ENCODE assay signal across 20 cellular contexts in genomic region chr4:110633358-110634319, GRCh38. TPM values are rescaled to one million over a fixed set of nuclear protein-coding genes. Genes with fewer than 3 reads are reported as not detected.
DNase-seq lines count a peak whose midpoint lies in the region; ATAC-seq, FAIRE-seq and TF ChIP-seq lines count a peak whose summit lies in the region.
"Had no signal": no experiment of that assay in that cellular context is flagged by ENCODE, and none has a peak within 500 bp of the region (broad histone marks: within the 10 kb centered on the region; RNA-seq: fewer than 3 reads in every experiment).

No MANE protein-coding gene starts in this region.

- peak overlapping the region; percentile 86 to 98 (median 89) for H3K9ac ChIP-seq in skeletal muscle tissue (ENCODE audit: low read depth in 1 of 3, low read length in 3 of 3)

- H3K36me3 Mint-ChIP-seq in activated CD8-positive, alpha-beta T cell treated with anti-CD3 and anti-CD28 coated beads, Interleukin-2, amount 10 ng/mL, durations not matched to agents 7 days and 5 days (ENCODE audit: low read depth): peaks cover 24% of the 10 kb centered on the region
- H3K36me3 Mint-ChIP-seq in activated CD8-positive, alpha-beta T cell treated with anti-CD3 and anti-CD28 coated beads for 36 hours (ENCODE audit: low read depth): peaks cover 7% of the 10 kb centered on the region
- no peaks in the 10 kb centered on the region for H3K36me3 Mint-ChIP-seq in endothelial cell (ENCODE audit: low read depth, unreplicated experiment)
- peaks cover 6% of the 10 kb centered on the region for H3K36me3 Mint-ChIP-seq in effector memory CD8-positive, alpha-beta T cell (ENCODE audit: insufficient read depth)

- TF ChIP-seq POLR2A in GM12892 (IDR thresholded peaks at IDR 0.05; ENCODE audit: low read depth, low read length): no peak

- H3K4me1 Mint-ChIP-seq in activated CD8-positive, alpha-beta T cell treated with anti-CD3 and anti-CD28 coated beads, Interleukin-2, amount 10 ng/mL, durations not matched to agents 7 days and 5 days (ENCODE audit: low read depth): peaks cover 10% of the 10 kb centered on the region
- H3K4me1 Mint-ChIP-seq in activated CD8-positive, alpha-beta T cell treated with anti-CD3 and anti-CD28 coated beads for 36 hours (ENCODE audit: low read depth): peaks cover 12% of the 10 kb centered on the region
- peaks cover 40% of the 10 kb centered on the region for H3K4me1 Mint-ChIP-seq in endothelial cell (ENCODE audit: unreplicated experiment)
- peaks cover 4 to 8% of the 10 kb centered on the region in 2 donors for H3K4me1 Mint-ChIP-seq in effector memory CD8-positive, alpha-beta T cell (ENCODE audit: low read depth in 2 of 2)

- POLR2A ChIA-PET in activated CD8-positive, alpha-beta T cell treated with anti-CD3 and anti-CD28 coated beads, Interleukin-2, amount 10 ng/mL, durations not matched to agents 7 days and 5 days (lab: Charles Lee): no interaction called here
- POLR2A ChIA-PET in activated CD8-positive, alpha-beta T cell treated with anti-CD3 and anti-CD28 coated beads for 36 hours (lab: Charles Lee): no interaction called here

- DNase-seq in activated CD8-positive, alpha-beta T cell treated with anti-CD3 and anti-CD28 coated beads, Interleukin-2, amount 10 ng/mL, durations not matched to agents 7 days and 5 days: no peak
- DNase-seq in activated CD8-positive, alpha-beta T cell treated with anti-CD3 and anti-CD28 coated beads for 36 hours: no peak
- peak; percentile 25 for DNase-seq in endothelial cell (ENCODE audit: low spot score)
- DNase-seq in dedifferentiated amniotic fluid mesenchymal stem cell (ENCODE audit: extremely low spot score): no peak
- no peak for DNase-seq in effector memory CD8-positive, alpha-beta T cell
- no peak for DNase-seq in GM12892 (ENCODE audit: insufficient read length)
- DNase-seq: kidney glomerular epithelial cell; NCI-H1694 treated with DMSO at 0.1 percent for 48 hours; sigmoid colon; stimulated activated naive CD8-positive, alpha-beta T cell treated with anti-CD3 and anti-CD28 coated beads, Interleukin-15, amount 100 ng/mL, for 72 hours; SW 1271 had no signal

- H3K9me3 Mint-ChIP-seq in activated CD8-positive, alpha-beta T cell treated with anti-CD3 and anti-CD28 coated beads, Interleukin-2, amount 10 ng/mL, durations not matched to agents 7 days and 5 days (ENCODE audit: insufficient read depth): peaks cover 11% of the 10 kb centered on the region
- peaks cover 12% of the 10 kb centered on the region for H3K9me3 Mint-ChIP-seq in activated CD8-positive, alpha-beta T cell treated with anti-CD3 and anti-CD28 coated beads for 36 hours
- no peaks in the 10 kb centered on the region for H3K9me3 Mint-ChIP-seq in endothelial cell (ENCODE audit: unreplicated experiment)
- peaks cover 0 to 6% of the 10 kb centered on the region in 2 donors for H3K9me3 Mint-ChIP-seq in effector memory CD8-positive, alpha-beta T cell
- H3K9me3 Mint-ChIP-seq: dendritic cell treated with granulocyte-macrophage colony-stimulating factor and Interleukin-4, amounts not matched to agents 40 ng/mL and 50 ng/mL, for 4 days had no signal

- peaks cover 18 to 77% (median 33%) of the 10 kb centered on the region in 3 donors for H3K27me3 ChIP-seq in skeletal muscle tissue (ENCODE audit: control insufficient read depth in 3 of 3, insufficient read depth in 3 of 3, low read length in 3 of 3)

- intact Hi-C loops in activated CD8-positive, alpha-beta T cell treated with anti-CD3 and anti-CD28 coated beads for 36 hours (cut with micrococcal nuclease): loop anchor here (5.0 to 10.0 kb wide), 2 partner anchors 649 to 1881 kb away; partner anchors contain the start of gene NEUROG2

- H3K27ac ChIP-seq in mesodermal cell (ENCODE audit: low read depth, low read length, severe bottlenecking) (no peak overlapping the region), skeletal muscle tissue (ENCODE audit: low read depth, low read length) (peak overlapping the region; percentile 85)
- H3K27ac ChIP-seq: ascending aorta had no signal

- no peaks in the 10 kb centered on the region for H3K36me3 ChIP-seq in mesodermal cell (ENCODE audit: control insufficient read depth, insufficient read depth, low read length)
- no peaks in the 10 kb centered on the region for H3K36me3 ChIP-seq in skeletal muscle tissue (ENCODE audit: control insufficient read depth in 3 of 3, insufficient read depth in 3 of 3, low read length in 3 of 3)
- H3K36me3 ChIP-seq: ascending aorta, sigmoid colon had no signal

- no peak for FAIRE-seq in GM12892 (lab: Jason Lieb, UNC)
- FAIRE-seq: A204.1, GM18507 had no signal

- no peak for ATAC-seq in activated CD8-positive, alpha-beta T cell treated with anti-CD3 and anti-CD28 coated beads, Interleukin-2, amount 10 ng/mL, durations not matched to agents 7 days and 5 days
- no peak for ATAC-seq in activated CD8-positive, alpha-beta T cell treated with anti-CD3 and anti-CD28 coated beads for 36 hours
- ATAC-seq in effector memory CD8-positive, alpha-beta T cell (replicated peaks): no peak
- ATAC-seq: activated CD4-positive, CD25-positive, alpha-beta regulatory T cell treated with anti-CD3 and anti-CD28 coated beads, Interleukin-2, amount 50 U/mL, for 24 hours; stimulated activated naive CD8-positive, alpha-beta T cell treated with anti-CD3 and anti-CD28 coated beads, Interleukin-15, amount 100 ng/mL, for 72 hours had no signal

- H3K4me3 Mint-ChIP-seq in activated CD8-positive, alpha-beta T cell treated with anti-CD3 and anti-CD28 coated beads, Interleukin-2, amount 10 ng/mL, durations not matched to agents 7 days and 5 days: peak overlapping the region; percentile 28
- H3K4me3 Mint-ChIP-seq in activated CD8-positive, alpha-beta T cell treated with anti-CD3 and anti-CD28 coated beads for 36 hours: no peak overlapping the region
- peak overlapping the region; percentile 18 for H3K4me3 Mint-ChIP-seq in endothelial cell (ENCODE audit: unreplicated experiment)
- H3K4me3 Mint-ChIP-seq in effector memory CD8-positive, alpha-beta T cell: no peak overlapping the region
- H3K4me3 Mint-ChIP-seq: dendritic cell treated with granulocyte-macrophage colony-stimulating factor and Interleukin-4, amounts not matched to agents 40 ng/mL and 50 ng/mL, for 4 days; stimulated activated naive CD8-positive, alpha-beta T cell treated with anti-CD3 and anti-CD28 coated beads, Interleukin-15, amount 100 ng/mL, for 72 hours had no signal

- no peak for TF ChIP-seq CTCF in activated CD8-positive, alpha-beta T cell treated with anti-CD3 and anti-CD28 coated beads for 36 hours (IDR thresholded peaks at IDR 0.05)
- no peak for TF ChIP-seq CTCF in endothelial cell (IDR thresholded peaks at IDR 0.05; ENCODE audit: unreplicated experiment)

- no peaks in the 10 kb centered on the region for H3K9me3 ChIP-seq in mesodermal cell (ENCODE audit: control insufficient read depth, low read length)
- H3K9me3 ChIP-seq in skeletal muscle tissue (ENCODE audit: control insufficient read depth in 3 of 3, low read length in 3 of 3): peaks cover 0 to 2% (median 0%) of the 10 kb centered on the region in 3 donors
- H3K9me3 ChIP-seq: ascending aorta, sigmoid colon had no signal

- H3K4me1 ChIP-seq in mesodermal cell (ENCODE audit: control insufficient read depth, insufficient read depth, low read length, poor library complexity, severe bottlenecking): peaks cover 16% of the 10 kb centered on the region
- peaks cover 6 to 31% (median 21%) of the 10 kb centered on the region in 3 donors for H3K4me1 ChIP-seq in skeletal muscle tissue (ENCODE audit: control insufficient read depth in 3 of 3, insufficient read depth in 3 of 3, low read length in 3 of 3)

- CTCF ChIA-PET in activated CD8-positive, alpha-beta T cell treated with anti-CD3 and anti-CD28 coated beads, Interleukin-2, amount 10 ng/mL, durations not matched to agents 7 days and 5 days (lab: Charles Lee): interaction anchor here (1.2 kb wide), 1 partner anchor 11 kb away, joined by 4 read pairs; the partner anchor contains the start of gene PITX2
- CTCF ChIA-PET in activated CD8-positive, alpha-beta T cell treated with anti-CD3 and anti-CD28 coated beads for 36 hours (lab: Charles Lee): no interaction called here

- H3K4me3 ChIP-seq in mesodermal cell (ENCODE audit: extremely low read depth, insufficient read depth, low read length, poor library complexity, severe bottlenecking) (peak overlapping the region; percentile 27), skeletal muscle tissue (ENCODE audit: low read length in 3 of 3) (peak overlapping the region; percentile 76 to 78 (median 77))
- H3K4me3 ChIP-seq: sigmoid colon had no signal

- 4 to 7% methylated on average over 40 to 41 of the region's 57 CpGs for WGBS in mesodermal cell (ENCODE audit: insufficient coverage in 2 of 2), 2 experiments

- peaks cover 83% of the 10 kb centered on the region for H3K27me3 Mint-ChIP-seq in activated CD8-positive, alpha-beta T cell treated with anti-CD3 and anti-CD28 coated beads, Interleukin-2, amount 10 ng/mL, durations not matched to agents 7 days and 5 days (ENCODE audit: low read depth)
- H3K27me3 Mint-ChIP-seq in activated CD8-positive, alpha-beta T cell treated with anti-CD3 and anti-CD28 coated beads for 36 hours: peaks cover 80% of the 10 kb centered on the region
- H3K27me3 Mint-ChIP-seq in endothelial cell (ENCODE audit: unreplicated experiment): peaks cover 44% of the 10 kb centered on the region
- H3K27me3 Mint-ChIP-seq in effector memory CD8-positive, alpha-beta T cell: peaks cover 70 to 90% of the 10 kb centered on the region in 2 donors

- H3K27ac Mint-ChIP-seq in activated CD8-positive, alpha-beta T cell treated with anti-CD3 and anti-CD28 coated beads, Interleukin-2, amount 10 ng/mL, durations not matched to agents 7 days and 5 days: peak overlapping the region; percentile 46
- H3K27ac Mint-ChIP-seq in activated CD8-positive, alpha-beta T cell treated with anti-CD3 and anti-CD28 coated beads for 36 hours: no peak overlapping the region
- H3K27ac Mint-ChIP-seq in endothelial cell (ENCODE audit: unreplicated experiment): no peak overlapping the region
- no peak overlapping the region for H3K27ac Mint-ChIP-seq in effector memory CD8-positive, alpha-beta T cell
- H3K27ac Mint-ChIP-seq: activated T-helper 2 cell treated with anti-CD3 and anti-CD28 coated beads, Interferon-gamma antibody, Interleukin-2, Interleukin-4, amounts not matched to agents 10 μg/mL and 5 μg/mL and 100 μg/mL, durations not matched to agents 14 hours and 24 hours and 36 hours; dendritic cell treated with granulocyte-macrophage colony-stimulating factor and Interleukin-4, amounts not matched to agents 40 ng/mL and 50 ng/mL, for 4 days had no signal

RNA-seq across cellular contexts. Expression of gene PITX2, which starts 10.8 kb away (rescaled TPM):
- total RNA-seq in activated CD8-positive, alpha-beta T cell treated with anti-CD3 and anti-CD28 coated beads, Interleukin-2, amount 10 ng/mL, durations not matched to agents 7 days and 5 days: not detected
- not detected for total RNA-seq in activated CD8-positive, alpha-beta T cell treated with anti-CD3 and anti-CD28 coated beads for 36 hours
- total RNA-seq in endothelial cell (ENCODE audit: unreplicated experiment) (11.9 TPM), skeletal muscle tissue (16.2 TPM)
- 64.5 TPM for polyA plus RNA-seq in mesodermal cell (2013, experiment 1 of 2)
- polyA plus RNA-seq in mesodermal cell (2013, experiment 2 of 2): 81.4 TPM
- not detected for polyA plus RNA-seq in GM12892 (2012; ENCODE audit: missing spikeins)
- total RNA-seq: activated T-helper 2 cell treated with anti-CD3 and anti-CD28 coated beads, Interferon-gamma antibody, Interleukin-2, Interleukin-4, amounts not matched to agents 10 μg/mL and 5 μg/mL and 100 μg/mL, durations not matched to agents 14 hours and 24 hours and 36 hours; ascending aorta; G401 had no signal

Comparison
In these comparisons a context has a peak if more than half of its experiments do, and no peak if none do; other contexts are left out.
1. H3K4me3 Mint-ChIP-seq: peak in activated CD8-positive, alpha-beta T cell treated with anti-CD3 and anti-CD28 coated beads, Interleukin-2, amount 10 ng/mL, durations not matched to agents 7 days and 5 days (single experiment) and endothelial cell (single experiment); none in activated CD8-positive, alpha-beta T cell treated with anti-CD3 and anti-CD28 coated beads for 36 hours (single experiment) and effector memory CD8-positive, alpha-beta T cell (0 of 2).
2. RNA of gene PITX2, which starts 10.8 kb away (total RNA-seq): 16.2 TPM in skeletal muscle tissue (single experiment) and 11.9 TPM in endothelial cell (single experiment); not detected in activated CD8-positive, alpha-beta T cell treated with anti-CD3 and anti-CD28 coated beads for 36 hours and not detected in activated CD8-positive, alpha-beta T cell treated with anti-CD3 and anti-CD28 coated beads, Interleukin-2, amount 10 ng/mL, durations not matched to agents 7 days and 5 days; every median in the first group is over 10 times any median in the second.